Comparison of ENCODE assay signal across 14 cellular contexts in the genomic region with DNA sequence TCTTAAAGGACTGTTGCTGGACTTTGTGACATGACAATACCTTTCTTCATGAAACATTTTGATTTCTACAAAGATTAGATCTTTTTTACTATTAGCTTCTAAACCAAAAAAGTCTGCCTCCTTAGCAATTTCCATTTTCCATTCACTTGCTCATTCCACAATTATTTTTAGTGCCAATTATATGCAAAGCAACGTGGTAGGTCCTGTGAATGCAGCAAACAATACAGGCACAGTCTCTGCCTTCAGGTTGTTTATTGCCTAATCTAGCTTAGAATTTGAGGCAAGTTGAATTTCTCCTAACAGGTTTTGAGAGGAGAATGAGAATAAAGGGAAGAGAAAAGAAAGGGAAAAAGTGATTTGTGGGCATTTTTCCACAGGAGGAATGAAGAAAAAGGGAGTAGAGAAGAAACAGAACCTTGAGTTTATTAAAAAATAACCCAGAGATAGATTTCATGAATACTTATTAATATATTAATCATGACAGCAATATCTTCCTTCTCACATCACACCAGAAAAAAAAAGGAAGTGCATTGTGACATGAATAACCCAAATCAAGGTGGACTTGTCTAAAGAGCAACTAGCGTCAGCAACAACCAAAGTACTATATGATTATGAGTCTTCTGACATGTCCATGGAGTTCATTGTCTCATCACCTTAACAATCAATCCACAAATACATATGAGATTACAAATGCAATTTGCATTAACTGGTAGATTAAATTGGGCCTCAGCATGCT. TPM values are rescaled to one million over a fixed set of nuclear protein-coding genes. Genes with fewer than 3 reads are reported as not detected.
DNase-seq lines count a peak whose midpoint lies in the region; ATAC-seq and TF ChIP-seq lines count a peak whose summit lies in the region.
"Had no signal": no experiment of that assay in that cellular context is flagged by ENCODE, and none has a peak within 500 bp of the region (broad histone marks: within the 10 kb centered on the region; RNA-seq: fewer than 3 reads in every experiment).

No MANE protein-coding gene starts in this region.

- H3K9ac ChIP-seq in OCI-LY1 (ENCODE audit: low read length) = no peak overlapping the region
- H3K9ac ChIP-seq in smooth muscle cell (ENCODE audit: low read depth) = no peak overlapping the region

- H3K4me3 ChIP-seq in GM23338 (no peak overlapping the region), OCI-LY1 (ENCODE audit: low read depth, low read length, poor library complexity, severe bottlenecking) (no peak overlapping the region), smooth muscle cell (no peak overlapping the region)

- no peak for TF ChIP-seq CTCF in GM23338 (conservative IDR thresholded peaks at IDR 0.05; ENCODE audit: low read depth in 2 of 2)
- no peak for TF ChIP-seq CTCF in OCI-LY1 (IDR thresholded peaks at IDR 0.05; ENCODE audit: low read length)
- no peak for TF ChIP-seq CTCF in smooth muscle cell (IDR thresholded peaks at IDR 0.05; ENCODE audit: borderline replicate concordance, insufficient read depth, poor library complexity, severe bottlenecking)

- peaks cover 3% of the 10 kb centered on the region; the same call in 1 of the 2 replicates for H3K4me1 ChIP-seq in GM23338 (ENCODE audit: insufficient read depth)
- H3K4me1 ChIP-seq in OCI-LY1 (ENCODE audit: insufficient read depth, low read length, severe bottlenecking) = peaks cover 11% of the 10 kb centered on the region
- no peaks in the 10 kb centered on the region for H3K4me1 ChIP-seq in smooth muscle cell (ENCODE audit: low read depth)

- H3K9me3 ChIP-seq in OCI-LY1 (ENCODE audit: low read length) (no peaks in the 10 kb centered on the region), smooth muscle cell (replicated peaks; ENCODE audit: low read depth) (no peaks in the 10 kb centered on the region)

- H3K36me3 ChIP-seq in GM23338 (ENCODE audit: insufficient read depth) (no peaks in the 10 kb centered on the region), OCI-LY1 (ENCODE audit: insufficient read depth, low read length) (no peaks in the 10 kb centered on the region), smooth muscle cell (ENCODE audit: low read depth) (no peaks in the 10 kb centered on the region)

- peaks cover 4% of the 10 kb centered on the region for H3K27me3 Mint-ChIP-seq in GM23338 (ENCODE audit: insufficient read depth, low read depth, poor library complexity)
- H3K27me3 Mint-ChIP-seq: B cell; CD4-positive, alpha-beta T cell; IgD-negative memory B cell had no signal

- ATAC-seq in GM23338 (no peak), left colon (peak; percentile 49), HG02678 (IDR thresholded peaks at IDR 0.05; ENCODE audit: unreplicated experiment) (no peak)

- no peaks in the 10 kb centered on the region for H3K36me3 Mint-ChIP-seq in GM23338 (ENCODE audit: low read depth)
- H3K36me3 Mint-ChIP-seq: IgD-negative memory B cell had no signal

- no peaks in the 10 kb centered on the region for H3K9me3 Mint-ChIP-seq in GM23338
- H3K9me3 Mint-ChIP-seq: CD4-positive, alpha-beta T cell; IgD-negative memory B cell had no signal

- no peak overlapping the region for H3K27ac Mint-ChIP-seq in GM23338
- H3K27ac Mint-ChIP-seq: B cell; CD4-positive, alpha-beta T cell; IgD-negative memory B cell had no signal

- peaks cover 13% of the 10 kb centered on the region; the same call in 2 of the 3 replicates for H3K4me1 Mint-ChIP-seq in GM23338

- no peaks in the 10 kb centered on the region for H3F3A ChIP-seq in GM23338 (replicated peaks; ENCODE audit: low read depth)
- no peaks in the 10 kb centered on the region for H3F3A ChIP-seq in OCI-LY1 (ENCODE audit: insufficient read depth, low read length)
- H3F3A ChIP-seq in smooth muscle cell (ENCODE audit: low read depth) = no peaks in the 10 kb centered on the region

- H3K4me3 Mint-ChIP-seq in GM23338 = no peak overlapping the region
- H3K4me3 Mint-ChIP-seq: B cell; CD4-positive, alpha-beta T cell; IgD-negative memory B cell had no signal

- H3K27ac ChIP-seq in GM23338 (ENCODE audit: low read depth) = no peak overlapping the region
- no peak overlapping the region for H3K27ac ChIP-seq in OCI-LY1 (ENCODE audit: low read depth, low read length, poor library complexity, severe bottlenecking)
- peak overlapping the region; percentile 27 for H3K27ac ChIP-seq in smooth muscle cell (ENCODE audit: low read depth)

- H3K9me2 ChIP-seq in GM23338 (ENCODE audit: insufficient read depth) = no peaks in the 10 kb centered on the region; the same call in 1 of the 2 replicates
- H3K9me2 ChIP-seq in OCI-LY1 (ENCODE audit: low read depth, low read length) = no peaks in the 10 kb centered on the region

- no peak overlapping the region for H3K4me2 ChIP-seq in GM23338
- no peak overlapping the region for H3K4me2 ChIP-seq in OCI-LY1 (ENCODE audit: low read length)
- no peak overlapping the region for H3K4me2 ChIP-seq in smooth muscle cell

- H2AFZ ChIP-seq in GM23338 = peak overlapping the region; percentile 57; the same call in 1 of the 2 replicates
- H2AFZ ChIP-seq in OCI-LY1 (ENCODE audit: low read length) = 0 out of 2 replicates have a peak overlapping the region, but pooled peaks have one; percentile 13
- no peak overlapping the region for H2AFZ ChIP-seq in smooth muscle cell (ENCODE audit: low read depth)

- no peaks in the 10 kb centered on the region for H4K20me1 ChIP-seq in GM23338 (replicated peaks; ENCODE audit: insufficient read depth)
- no peaks in the 10 kb centered on the region for H4K20me1 ChIP-seq in OCI-LY1 (ENCODE audit: insufficient read depth, low read length)
- no peaks in the 10 kb centered on the region for H4K20me1 ChIP-seq in smooth muscle cell (ENCODE audit: low read depth)

- intact Hi-C loops in left colon (cut with DNase I, micrococcal nuclease) = no loop called here

- DNase-seq in GM23338 (ENCODE audit: low spot score) (no peak), left colon (no peak), smooth muscle cell (lab: John Stamatoyannopoulos, UW; ENCODE audit: unreplicated experiment) (no peak), T-helper 1 cell (no peak)
- no peak for DNase-seq in activated CD4-positive, alpha-beta T cell treated with anti-CD3 and anti-CD28 coated beads for 1 hour
- DNase-seq: C1 segment of cervical spinal cord; Calu3; CD4-positive, alpha-beta T cell; DMS 273 treated with DMSO at 0.1 percent for 48 hours; DMS79 had no signal

- H3K27me3 ChIP-seq in GM23338 (ENCODE audit: insufficient read depth) = no peaks in the 10 kb centered on the region
- no peaks in the 10 kb centered on the region for H3K27me3 ChIP-seq in OCI-LY1 (ENCODE audit: insufficient read depth, low read length)
- H3K27me3 ChIP-seq in smooth muscle cell (ENCODE audit: low read depth) = no peaks in the 10 kb centered on the region

- no peaks in the 10 kb centered on the region for H3K79me2 ChIP-seq in GM23338 (replicated peaks; ENCODE audit: insufficient read depth)
- no peaks in the 10 kb centered on the region for H3K79me2 ChIP-seq in OCI-LY1 (ENCODE audit: insufficient read depth, low read length)
- no peaks in the 10 kb centered on the region for H3K79me2 ChIP-seq in smooth muscle cell (ENCODE audit: low read depth)

- WGBS in smooth muscle cell (ENCODE audit: low lambda C conversion rate) = 74% methylated on average over 2 of the region's 2 CpGs

TF ChIP-seq in GM23338, 12 proteins besides CTCF, POLR2A, EP300 and RAD21 (continues in another document):
- TF ChIP-seq POLR2AphosphoS5 (IDR thresholded peaks at IDR 0.05; ENCODE audit: low read depth) (no peak), JUNB (IDR thresholded peaks at IDR 0.05; ENCODE audit: unreplicated experiment) (no peak), CREB1 (CRISPR knock-in tag; IDR thresholded peaks at IDR 0.05; ENCODE audit: low read depth) (no peak), STAT1 (IDR thresholded peaks at IDR 0.05; ENCODE audit: unreplicated experiment) (no peak), ZNF331 (CRISPR knock-in tag; IDR thresholded peaks at IDR 0.05; ENCODE audit: low read depth) (no peak), NANOG (IDR thresholded peaks at IDR 0.05; ENCODE audit: borderline replicate concordance) (no peak), EZH2phosphoT487 (IDR thresholded peaks at IDR 0.05; ENCODE audit: unreplicated experiment) (no peak), EZH2 (IDR thresholded peaks at IDR 0.05; ENCODE audit: low read depth, unreplicated experiment) (no peak)
- TF ChIP-seq, protein P1, sequence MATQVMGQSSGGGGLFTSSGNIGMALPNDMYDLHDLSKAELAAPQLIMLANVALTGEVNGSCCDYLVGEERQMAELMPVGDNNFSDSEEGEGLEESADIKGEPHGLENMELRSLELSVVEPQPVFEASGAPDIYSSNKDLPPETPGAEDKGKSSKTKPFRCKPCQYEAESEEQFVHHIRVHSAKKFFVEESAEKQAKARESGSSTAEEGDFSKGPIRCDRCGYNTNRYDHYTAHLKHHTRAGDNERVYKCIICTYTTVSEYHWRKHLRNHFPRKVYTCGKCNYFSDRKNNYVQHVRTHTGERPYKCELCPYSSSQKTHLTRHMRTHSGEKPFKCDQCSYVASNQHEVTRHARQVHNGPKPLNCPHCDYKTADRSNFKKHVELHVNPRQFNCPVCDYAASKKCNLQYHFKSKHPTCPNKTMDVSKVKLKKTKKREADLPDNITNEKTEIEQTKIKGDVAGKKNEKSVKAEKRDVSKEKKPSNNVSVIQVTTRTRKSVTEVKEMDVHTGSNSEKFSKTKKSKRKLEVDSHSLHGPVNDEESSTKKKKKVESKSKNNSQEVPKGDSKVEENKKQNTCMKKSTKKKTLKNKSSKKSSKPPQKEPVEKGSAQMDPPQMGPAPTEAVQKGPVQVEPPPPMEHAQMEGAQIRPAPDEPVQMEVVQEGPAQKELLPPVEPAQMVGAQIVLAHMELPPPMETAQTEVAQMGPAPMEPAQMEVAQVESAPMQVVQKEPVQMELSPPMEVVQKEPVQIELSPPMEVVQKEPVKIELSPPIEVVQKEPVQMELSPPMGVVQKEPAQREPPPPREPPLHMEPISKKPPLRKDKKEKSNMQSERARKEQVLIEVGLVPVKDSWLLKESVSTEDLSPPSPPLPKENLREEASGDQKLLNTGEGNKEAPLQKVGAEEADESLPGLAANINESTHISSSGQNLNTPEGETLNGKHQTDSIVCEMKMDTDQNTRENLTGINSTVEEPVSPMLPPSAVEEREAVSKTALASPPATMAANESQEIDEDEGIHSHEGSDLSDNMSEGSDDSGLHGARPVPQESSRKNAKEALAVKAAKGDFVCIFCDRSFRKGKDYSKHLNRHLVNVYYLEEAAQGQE (IDR thresholded peaks at IDR 0.05; ENCODE audit: unreplicated experiment) = no peak

RNA-seq across cellular contexts. Expression of gene FRYL, which starts 16.3 kb away (rescaled TPM):
- total RNA-seq in GM23338 (2014; rRNA removed; shearing (Covaris generic)) = 44.6 and 53.3 TPM in 2 replicates
- polyA plus RNA-seq in GM23338 (2016; fragmentation: Nextera tagmentation; extraction: Ambion mirVana) (24.7 and 30.7 TPM in 2 replicates), smooth muscle cell (14.9 and 17.7 TPM in 2 replicates)
- total RNA-seq in left colon (100 to 1,000 TPM; 288 to 437 TPM), smooth muscle cell (56.6 and 57.0 TPM in 2 replicates)

RNA-seq across cellular contexts. Expression of gene OCIAD1, which starts 34.5 kb away (rescaled TPM):
- 125 and 168 TPM in 2 replicates for total RNA-seq in GM23338 (2014; rRNA removed; shearing (Covaris generic))
- polyA plus RNA-seq in GM23338 (2016; fragmentation: Nextera tagmentation; extraction: Ambion mirVana) = 166 and 190 TPM in 2 replicates
- 100 to 1,000 TPM; 123 to 129 TPM for total RNA-seq in left colon
- total RNA-seq in smooth muscle cell = 180 and 196 TPM in 2 replicates
- 130 and 159 TPM in 2 replicates for polyA plus RNA-seq in smooth muscle cell
